Comparison of ENCODE assay signal across 11 cellular contexts in genomic region chr17:35786941-35787432, GRCh38. TPM values are rescaled to one million over a fixed set of nuclear protein-coding genes. Genes with fewer than 3 reads are reported as not detected.
DNase-seq lines count a peak whose midpoint lies in the region; ATAC-seq, FAIRE-seq and TF ChIP-seq lines count a peak whose summit lies in the region.
"Had no signal": no experiment of that assay in that cellular context is flagged by ENCODE, and none has a peak within 500 bp of the region (broad histone marks: within the 10 kb centered on the region; RNA-seq: fewer than 3 reads in every experiment).

No MANE protein-coding gene starts in this region.

- peaks cover 7 to 42% (median 23%) of the 10 kb centered on the region in 4 donors for H3K4me1 Mint-ChIP-seq in naive thymus-derived CD8-positive, alpha-beta T cell

- H3K4me1 ChIP-seq in H1 (replicated peaks in 1 of 4; ENCODE audit: control insufficient read depth in 3 of 4, insufficient read depth in 4 of 4, low read length in 3 of 4) (peaks cover 0 to 2% (median 0%) of the 10 kb centered on the region in 4 experiments; a peak in 1 of 7 replicates), uterus (peaks cover 0 to 10% of the 10 kb centered on the region in 2 donors)

- H3K23ac ChIP-seq in H1 (ENCODE audit: insufficient read length): no peak overlapping the region

- no peak overlapping the region; the same call in 1 of the 2 replicates for H4K8ac ChIP-seq in H1 (ENCODE audit: extremely low read depth, insufficient read depth, low read length)

- H3K36me3 ChIP-seq in H1 (ENCODE audit: control insufficient read depth in 2 of 4, insufficient read depth in 4 of 4, low read length in 3 of 4): no peaks in the 10 kb centered on the region; a peak in 1 of 8 replicates
- no peaks in the 10 kb centered on the region for H3K36me3 ChIP-seq in uterus

- H3K23me2 ChIP-seq in H1 (ENCODE audit: low read depth, low read length): no peaks in the 10 kb centered on the region

- no peak overlapping the region for H3K14ac ChIP-seq in H1 (ENCODE audit: insufficient read length)

- H2BK15ac ChIP-seq in H1 (ENCODE audit: low read length): no peak overlapping the region

- H3K18ac ChIP-seq in H1 (ENCODE audit: extremely low read depth, low read length): no peak overlapping the region

- no peak overlapping the region for H2BK5ac ChIP-seq in H1 (ENCODE audit: low read depth, low read length)

- no peak overlapping the region for H3K9ac ChIP-seq in H1 (replicated peaks in 1 of 4; ENCODE audit: extremely low read depth in 1 of 4, low read depth in 3 of 4, low read length in 3 of 4)

- FAIRE-seq in H1 (lab: Jason Lieb, UNC): no peak
- FAIRE-seq in RCC 7860 (lab: Jason Lieb, UNC): no peak

- no peak overlapping the region for H2BK20ac ChIP-seq in H1 (ENCODE audit: low read length)

- 0 out of 2 replicates have a peak overlapping the region, but pooled peaks have one; percentile 67 for H2AFZ ChIP-seq in H1 (ENCODE audit: low read length)

- no peak overlapping the region for H2BK12ac ChIP-seq in H1 (ENCODE audit: low read depth, low read length)

- H3K36me3 Mint-ChIP-seq in naive thymus-derived CD8-positive, alpha-beta T cell: peaks cover 0 to 8% (median 0%) of the 10 kb centered on the region in 3 donors
- H3K36me3 Mint-ChIP-seq: naive thymus-derived CD4-positive, alpha-beta T cell had no signal

- H3K79me2 ChIP-seq in H1 (ENCODE audit: control insufficient read depth in 1 of 2, insufficient read depth in 2 of 2, low read length in 2 of 2): no peaks in the 10 kb centered on the region

- no peak overlapping the region for H3K4me2 ChIP-seq in H1 (ENCODE audit: insufficient read depth in 1 of 2, low read depth in 2 of 2, low read length in 2 of 2)

- H3K4ac ChIP-seq in H1 (replicated peaks; ENCODE audit: insufficient read length, low read depth, low read length): no peak overlapping the region

- TF ChIP-seq POLR2A in H1 (IDR thresholded peaks at IDR 0.05; ENCODE audit: control extremely low read depth in 1 of 2, low read depth in 2 of 2, low read length in 2 of 2): no peak
- TF ChIP-seq POLR2A in uterus (IDR thresholded peaks at IDR 0.05): no peak

- no peak for ATAC-seq in naive thymus-derived CD8-positive, alpha-beta T cell
- ATAC-seq in HG02973 (IDR thresholded peaks at IDR 0.05; ENCODE audit: unreplicated experiment): no peak
- ATAC-seq: activated naive CD8-positive, alpha-beta T cell treated with anti-CD3 and anti-CD28 coated beads, Interleukin-2, amount 50 U/mL, for 24 hours; naive thymus-derived CD4-positive, alpha-beta T cell had no signal

- intact Hi-C loops in uterus (cut with DNase I; ENCODE audit: low total_unique reads): no loop called here

- H3K27me3 Mint-ChIP-seq in naive thymus-derived CD8-positive, alpha-beta T cell: peaks cover 0 to 4% (median 0%) of the 10 kb centered on the region in 5 donors

- no peak for TF ChIP-seq EP300 in H1 (IDR thresholded peaks at IDR 0.05; ENCODE audit: borderline replicate concordance in 1 of 2, low read depth in 2 of 2, low read length in 2 of 2)

- H3K27ac ChIP-seq in H1 (ENCODE audit: low read depth, low read length) (no peak overlapping the region), uterus (peak overlapping the region; percentile 51 to 54)

- H3K4me3 ChIP-seq in H1 (ENCODE audit: extremely low read depth in 1 of 4, insufficient read depth in 2 of 4, low read depth in 3 of 4, low read length in 4 of 4) (no peak overlapping the region), uterus (no peak overlapping the region)

- H3K4me3 Mint-ChIP-seq in naive thymus-derived CD8-positive, alpha-beta T cell: peak overlapping the region in 1 of 10 donors; percentile 47
- H3K4me3 Mint-ChIP-seq: activated naive CD8-positive, alpha-beta T cell treated with anti-CD3 and anti-CD28 coated beads, Interleukin-2, amount 50 U/mL, for 24 hours had no signal

- H4K5ac ChIP-seq in H1 (ENCODE audit: insufficient read length, low read depth, low read length): no peak overlapping the region

- H4K20me1 ChIP-seq in H1 (replicated peaks in 1 of 2; ENCODE audit: control insufficient read depth in 1 of 2, insufficient read depth in 2 of 2, low read length in 2 of 2): no peaks in the 10 kb centered on the region

- H3K27ac Mint-ChIP-seq in naive thymus-derived CD8-positive, alpha-beta T cell: peak overlapping the region in 6 of 10 donors; percentile 2 to 88 (median 47)
- H3K27ac Mint-ChIP-seq: activated naive CD8-positive, alpha-beta T cell treated with anti-CD3 and anti-CD28 coated beads, Interleukin-2, amount 50 U/mL, for 24 hours had no signal

- H3K56ac ChIP-seq in H1 (replicated peaks; ENCODE audit: insufficient read length, low read depth, low read length): no peak overlapping the region

- CTCF ChIA-PET in H1 (lab: Charles Lee; ENCODE audit: partially characterized antibody): interaction anchor here (0.6 to 17.5 kb wide), 3 partner anchors 18 to 117 kb away, joined by 3 to 247 read pairs (median 22); no protein-coding TSS in a partner anchor

- H3K9me3 Mint-ChIP-seq in naive thymus-derived CD8-positive, alpha-beta T cell: no peaks in the 10 kb centered on the region
- H3K9me3 Mint-ChIP-seq: activated naive CD8-positive, alpha-beta T cell treated with anti-CD3 and anti-CD28 coated beads, Interleukin-2, amount 50 U/mL, for 24 hours; naive thymus-derived CD4-positive, alpha-beta T cell had no signal

- whole genome bisulfite sequencing in H1 (ENCODE audit: extremely low coverage in 1 of 2, insufficient coverage in 1 of 2, insufficient read length in 1 of 2, insufficient replicate concordance in 2 of 2, low coverage in 1 of 2, low lambda C conversion rate in 2 of 2, missing lambda C conversion rate in 1 of 2), 2 experiments: 77% methylated on average over 3 of the region's 3 CpGs; no CpG with 5 or more reads in 1 of the 2 experiments

- H2BK120ac ChIP-seq in H1 (replicated peaks; ENCODE audit: low read depth, low read length): no peak overlapping the region

- H3K27me3 ChIP-seq in H1 (replicated peaks in 1 of 4; ENCODE audit: control insufficient read depth in 3 of 4, extremely low read depth in 1 of 4, insufficient read depth in 3 of 4, low read length in 3 of 4) (peaks cover 0 to 4% (median 0%) of the 10 kb centered on the region in 4 experiments; a peak in 3 of 7 replicates), uterus (no peaks in the 10 kb centered on the region)

- TF ChIP-seq RAD21 in H1 (IDR thresholded peaks at IDR 0.05 in 1 of 2, conservative IDR thresholded peaks at IDR 0.05 in 1 of 2; ENCODE audit: low read depth in 2 of 2, low read length in 2 of 2): no peak

- no peaks in the 10 kb centered on the region for H3K79me1 ChIP-seq in H1 (ENCODE audit: low read depth, low read length)

- H3K9me3 ChIP-seq in H1 (ENCODE audit: insufficient read depth in 2 of 2, low read depth in 1 of 2, low read length in 1 of 2) (no peaks in the 10 kb centered on the region), uterus (no peaks in the 10 kb centered on the region)

- H4K91ac ChIP-seq in H1 (replicated peaks; ENCODE audit: insufficient read length, low read length): no peak overlapping the region

- TF ChIP-seq CTCF in H1 (IDR thresholded peaks at IDR 0.05; ENCODE audit: control extremely low read depth in 1 of 3, insufficient read depth in 1 of 3, low read depth in 1 of 3, low read length in 3 of 3) (no peak), uterus (IDR thresholded peaks at IDR 0.05) (no peak)

- POLR2A ChIA-PET in H1 (lab: Charles Lee; ENCODE audit: partially characterized antibody): interaction anchor here (0.6 to 2.3 kb wide), 2 partner anchors 9 to 22 kb away, joined by 3 to 9 read pairs; partner anchors contain the start of gene TAF15
- POLR2A ChIA-PET in naive thymus-derived CD8-positive, alpha-beta T cell (lab: Charles Lee): interaction anchor here (0.6 kb wide), 1 partner anchor 618 kb away, joined by 4 read pairs; no protein-coding TSS in a partner anchor

- peak; percentile 17 for DNase-seq in NCI-H2171 treated with DMSO at 0.1 percent for 48 hours (lab: John Stamatoyannopoulos, UW)
- no peak for DNase-seq in NCI-H2171 (lab: John Stamatoyannopoulos, UW)
- DNase-seq in H1 (ENCODE audit: low read depth in 1 of 2, low spot score in 2 of 2): no peak
- DNase-seq in naive thymus-derived CD8-positive, alpha-beta T cell: no peak
- no peak for DNase-seq in uterus
- no peak for DNase-seq in RCC 7860 (ENCODE audit: low spot score)
- no peak for DNase-seq in ureter (ENCODE audit: low spot score)
- DNase-seq: activated naive CD8-positive, alpha-beta T cell treated with anti-CD3 and anti-CD28 coated beads, Interleukin-2, amount 50 U/mL, for 24 hours; naive thymus-derived CD4-positive, alpha-beta T cell had no signal

- no peak overlapping the region for H2AK5ac ChIP-seq in H1 (ENCODE audit: low read depth, low read length)

RNA-seq across cellular contexts. Expression of gene MMP28, which starts 8.5 kb away (rescaled TPM):
- total RNA-seq in H1 (2021; fragmentation: NEBNext Ultra II Directional; extraction: Animal tissue kit (Norgen Biotek cat#: 25700)): not detected in 2 replicates
- 0.06 TPM in 1 of 2 replicates, not detected in the other for polyA plus RNA-seq in H1 (2011; rRNA removed)
- not detected for polyA plus RNA-seq in H1 (2011; cell fraction: cytosol; rRNA removed)
- polyA plus RNA-seq in H1 (2011; cell fraction: nucleus; rRNA removed): not detected
- polyA plus RNA-seq in H1 (2012, experiment 1 of 2): not detected in 4 replicates
- not detected for polyA plus RNA-seq in H1 (2012, experiment 2 of 2)
- 0.08 TPM for polyA plus RNA-seq in H1 (2013, experiment 1 of 2)
- polyA plus RNA-seq in H1 (2013, experiment 2 of 2): not detected
- not detected in 2 replicates for polyA minus RNA-seq in H1 (2011; rRNA and poly(A)+ RNA removed)
- polyA minus RNA-seq in H1 (2011; cell fraction: cytosol; rRNA and poly(A)+ RNA removed): not detected
- polyA minus RNA-seq in H1 (2011; cell fraction: nucleus; rRNA and poly(A)+ RNA removed): 1.4 TPM
- total RNA-seq in naive thymus-derived CD8-positive, alpha-beta T cell: 10 to 100 TPM; 15.0 to 15.2 TPM
- 10 to 100 TPM; 10.0 to 30.1 (median 13.4) TPM for polyA plus RNA-seq in naive thymus-derived CD8-positive, alpha-beta T cell
- total RNA-seq in uterus (10 to 100 TPM in 3 of 4 donors, 1 to 10 TPM in 1; 2.9 to 58.4 (median 11.0) TPM), ureter (23.5 TPM)

RNA-seq across cellular contexts. Expression of gene TAF15, which starts 22.3 kb away (rescaled TPM):
- 323 and 338 TPM in 2 replicates for total RNA-seq in H1 (2021; fragmentation: NEBNext Ultra II Directional; extraction: Animal tissue kit (Norgen Biotek cat#: 25700))
- polyA plus RNA-seq in H1 (2011; rRNA removed): 62.8 and 80.1 TPM in 2 replicates
- 100.0 TPM for polyA plus RNA-seq in H1 (2011; cell fraction: cytosol; rRNA removed)
- polyA plus RNA-seq in H1 (2011; cell fraction: nucleus; rRNA removed): 115 TPM
- polyA plus RNA-seq in H1 (2012, experiment 1 of 2): 333 to 440 TPM (median 380 TPM) in 4 replicates
- polyA plus RNA-seq in H1 (2012, experiment 2 of 2): 59.6 TPM
- 172 TPM for polyA plus RNA-seq in H1 (2013, experiment 1 of 2)
- 171 TPM for polyA plus RNA-seq in H1 (2013, experiment 2 of 2)
- polyA minus RNA-seq in H1 (2011; rRNA and poly(A)+ RNA removed): 88.8 and 170 TPM in 2 replicates
- polyA minus RNA-seq in H1 (2011; cell fraction: cytosol; rRNA and poly(A)+ RNA removed): 94.0 TPM
- polyA minus RNA-seq in H1 (2011; cell fraction: nucleus; rRNA and poly(A)+ RNA removed): 167 TPM
- total RNA-seq in naive thymus-derived CD8-positive, alpha-beta T cell: 100 to 1,000 TPM; 271 TPM
- 10 to 100 TPM; 15.0 to 20.2 (median 19.9) TPM for polyA plus RNA-seq in naive thymus-derived CD8-positive, alpha-beta T cell
- total RNA-seq in uterus: 100 to 1,000 TPM in 3 of 4 donors, 10 to 100 TPM in 1; 68.5 to 167 (median 113) TPM
- total RNA-seq in ureter: 269 TPM

RNA-seq across cellular contexts. Expression of gene C17orf50, which starts 26.3 kb away (rescaled TPM):
- not detected in 2 replicates for total RNA-seq in H1 (2021; fragmentation: NEBNext Ultra II Directional; extraction: Animal tissue kit (Norgen Biotek cat#: 25700))
- 0.08 and 0.12 TPM in 2 replicates for polyA plus RNA-seq in H1 (2011; rRNA removed)
- not detected for polyA plus RNA-seq in H1 (2011; cell fraction: cytosol; rRNA removed)
- polyA plus RNA-seq in H1 (2011; cell fraction: nucleus; rRNA removed): 0.26 TPM
- polyA plus RNA-seq in H1 (2012, experiment 1 of 2): not detected in 4 replicates
- not detected for polyA plus RNA-seq in H1 (2012, experiment 2 of 2)
- 0.06 TPM for polyA plus RNA-seq in H1 (2013, experiment 1 of 2)
- 0.06 TPM for polyA plus RNA-seq in H1 (2013, experiment 2 of 2)
- not detected in 2 replicates for polyA minus RNA-seq in H1 (2011; rRNA and poly(A)+ RNA removed)
- not detected for polyA minus RNA-seq in H1 (2011; cell fraction: cytosol; rRNA and poly(A)+ RNA removed)
- 0.70 TPM for polyA minus RNA-seq in H1 (2011; cell fraction: nucleus; rRNA and poly(A)+ RNA removed)
- total RNA-seq in naive thymus-derived CD8-positive, alpha-beta T cell: under 1 TPM in 1 of 2 experiments, not detected in 1; 0.38 TPM
- 1 to 10 TPM in 1 of 3 donors, under 1 TPM in 2; 0.20 to 2.1 (median 0.67) TPM for polyA plus RNA-seq in naive thymus-derived CD8-positive, alpha-beta T cell
- total RNA-seq in uterus: not detected
- not detected for total RNA-seq in ureter
- total RNA-seq: A172; naive thymus-derived CD4-positive, alpha-beta T cell had no signal

RNA-seq across cellular contexts. Expression of gene GAS2L2, which starts 33.9 kb away (rescaled TPM):
- 0.13 TPM in 1 of 2 replicates, not detected in the other for total RNA-seq in H1 (2021; fragmentation: NEBNext Ultra II Directional; extraction: Animal tissue kit (Norgen Biotek cat#: 25700))
- polyA plus RNA-seq in H1 (2011; rRNA removed): 0.09 TPM in 2 replicates
- polyA plus RNA-seq in H1 (2011; cell fraction: cytosol; rRNA removed): 0.12 TPM
- polyA plus RNA-seq in H1 (2011; cell fraction: nucleus; rRNA removed): 0.20 TPM
- 0.15 to 0.18 TPM (median 0.17 TPM) in 3 of 4 replicates, not detected in the other for polyA plus RNA-seq in H1 (2012, experiment 1 of 2)
- polyA plus RNA-seq in H1 (2012, experiment 2 of 2): not detected
- 0.06 TPM for polyA plus RNA-seq in H1 (2013, experiment 1 of 2)
- polyA plus RNA-seq in H1 (2013, experiment 2 of 2): not detected
- 0.06 TPM in 1 of 2 replicates, not detected in the other for polyA minus RNA-seq in H1 (2011; rRNA and poly(A)+ RNA removed)
- polyA minus RNA-seq in H1 (2011; cell fraction: cytosol; rRNA and poly(A)+ RNA removed): not detected
- 0.30 TPM for polyA minus RNA-seq in H1 (2011; cell fraction: nucleus; rRNA and poly(A)+ RNA removed)
- total RNA-seq in naive thymus-derived CD8-positive, alpha-beta T cell: under 1 TPM; 0.33 to 0.36 TPM
- not detected for polyA plus RNA-seq in naive thymus-derived CD8-positive, alpha-beta T cell
- total RNA-seq in uterus: under 1 TPM in 1 of 4 donors, not detected in 3; 0.69 TPM
- total RNA-seq in ureter: not detected
- total RNA-seq: A172 had no signal
- polyA plus RNA-seq: naive thymus-derived CD4-positive, alpha-beta T cell had no signal

RNA-seq across cellular contexts. Expression of gene RASL10B, which starts 55.5 kb away (rescaled TPM):
- total RNA-seq in H1 (2021; fragmentation: NEBNext Ultra II Directional; extraction: Animal tissue kit (Norgen Biotek cat#: 25700)): 21.6 and 22.8 TPM in 2 replicates
- polyA plus RNA-seq in H1 (2011; rRNA removed): 17.5 and 21.8 TPM in 2 replicates
- polyA plus RNA-seq in H1 (2011; cell fraction: cytosol; rRNA removed): 14.8 TPM
- polyA plus RNA-seq in H1 (2011; cell fraction: nucleus; rRNA removed): 17.0 TPM
- polyA plus RNA-seq in H1 (2012, experiment 1 of 2): 13.2 to 21.4 TPM (median 17.0 TPM) in 4 replicates
- polyA plus RNA-seq in H1 (2012, experiment 2 of 2): 18.3 TPM
- polyA plus RNA-seq in H1 (2013, experiment 1 of 2): 10.4 TPM
- polyA plus RNA-seq in H1 (2013, experiment 2 of 2): 9.6 TPM
- 16.7 and 18.6 TPM in 2 replicates for polyA minus RNA-seq in H1 (2011; rRNA and poly(A)+ RNA removed)
- polyA minus RNA-seq in H1 (2011; cell fraction: cytosol; rRNA and poly(A)+ RNA removed): 18.7 TPM
- 20.7 TPM for polyA minus RNA-seq in H1 (2011; cell fraction: nucleus; rRNA and poly(A)+ RNA removed)
- under 1 TPM; 0.38 to 0.57 TPM for total RNA-seq in naive thymus-derived CD8-positive, alpha-beta T cell
- polyA plus RNA-seq in naive thymus-derived CD8-positive, alpha-beta T cell: under 1 TPM in 1 of 3 donors, not detected in 2; 0.06 TPM
- total RNA-seq in uterus (1 to 10 TPM in 3 of 4 donors, under 1 TPM in 1; 0.77 to 5.6 (median 3.3) TPM), ureter (2.7 TPM)
